In the genomic region with DNA sequence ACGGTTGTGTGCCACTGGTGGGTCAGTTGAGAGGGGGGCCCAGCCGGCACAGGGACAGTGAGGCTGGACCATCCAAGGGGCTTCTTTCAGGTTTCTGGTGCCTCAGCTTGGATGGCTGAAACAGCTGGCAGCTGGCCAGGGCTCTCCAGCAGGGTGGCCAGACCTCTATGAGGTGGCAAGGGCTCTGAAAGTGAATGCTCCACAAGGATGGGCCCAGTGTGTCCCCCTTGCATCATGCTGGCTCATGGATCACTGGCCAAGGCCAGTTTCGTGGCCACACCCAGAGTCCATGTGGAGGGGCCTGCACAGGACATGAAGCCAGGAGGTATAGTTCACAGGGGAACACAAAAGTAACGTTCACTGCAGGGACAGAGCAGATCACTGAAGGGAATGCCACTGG, we compare ENCODE assay signal across 25 cellular contexts.
"Had no signal": no experiment of that assay in that cellular context is flagged by ENCODE, and none has a peak within 500 bp of the region (broad histone marks: within the 10 kb centered on the region; RNA-seq: fewer than 3 reads in every experiment).

No MANE protein-coding gene starts in this region.

- H3K36me3 ChIP-seq: colonic mucosa, gastrocnemius medialis, sigmoid colon, stomach had no signal

- H3K9me3 Mint-ChIP-seq: naive B cell; natural killer cell treated with Interleukin-12 subunit alpha and Interleukin-12 subunit beta and Interleukin-15 and Interleukin-18, amount 100 ng/mL, for 72 hours; neural crest cell; stimulated activated effector memory CD8-positive, alpha-beta T cell treated with anti-CD3 and anti-CD28 coated beads, Interleukin-12 subunit alpha, Interleukin-12 subunit beta, amount 100 ng/mL, for 72 hours had no signal

- H3K9me3 ChIP-seq: colonic mucosa, gastrocnemius medialis, lower lobe of right lung, neutrophil, sigmoid colon, stomach, tibial artery, upper lobe of left lung had no signal

- H3K36me3 Mint-ChIP-seq: natural killer cell treated with Interleukin-12 subunit alpha and Interleukin-12 subunit beta and Interleukin-15 and Interleukin-18, amount 100 ng/mL, for 72 hours had no signal

- DNase-seq: colonic mucosa; dermis blood vessel endothelial cell; foreskin fibroblast; gastrocnemius medialis; head of caudate nucleus; left ventricle myocardium superior; lower lobe of right lung; naive B cell; sigmoid colon; stimulated activated CD4-positive, alpha-beta T cell treated with anti-CD3 and anti-CD28 coated beads, Interleukin-2, amount 100 ng/mL, for 24 hours; stimulated activated CD4-positive, alpha-beta T cell treated with anti-CD3 and anti-CD28 coated beads, Interleukin-4, amount 100 ng/mL, for 24 hours; stimulated activated naive CD4-positive, alpha-beta T cell treated with Interleukin-2 at 50 U/mL for 16 hours; stomach; tibial artery; upper lobe of left lung had no signal

- H3K9ac ChIP-seq: parathyroid adenoma had no signal

- FAIRE-seq: keratinocyte, urothelium cell line had no signal

- H3K27me3 ChIP-seq: colonic mucosa, gastrocnemius medialis, neutrophil, sigmoid colon, stomach, tibial artery, upper lobe of left lung had no signal

- H3K27ac Mint-ChIP-seq: naive B cell; natural killer cell treated with Interleukin-12 subunit alpha and Interleukin-12 subunit beta and Interleukin-15 and Interleukin-18, amount 100 ng/mL, for 72 hours; progenitor cell of endocrine pancreas; stimulated activated effector memory CD8-positive, alpha-beta T cell treated with anti-CD3 and anti-CD28 coated beads, Interleukin-12 subunit alpha, Interleukin-12 subunit beta, amount 100 ng/mL, for 72 hours had no signal

- H3K79me2 ChIP-seq: parathyroid adenoma had no signal

- H3K27ac ChIP-seq: colonic mucosa, epithelial cell of prostate, gastrocnemius medialis, lower lobe of right lung, neutrophil, parathyroid adenoma, sigmoid colon, tibial artery, upper lobe of left lung had no signal

- ATAC-seq: esophagus mucosa; gastrocnemius medialis; left ventricle myocardium superior; lower lobe of right lung; natural killer cell treated with Interleukin-12 subunit alpha and Interleukin-12 subunit beta and Interleukin-15 and Interleukin-18, amount 100 ng/mL, for 72 hours; stimulated activated effector memory CD8-positive, alpha-beta T cell treated with anti-CD3 and anti-CD28 coated beads, Interleukin-12 subunit alpha, Interleukin-12 subunit beta, amount 100 ng/mL, for 72 hours had no signal

- H2AFZ ChIP-seq: parathyroid adenoma had no signal

- H3K27me3 Mint-ChIP-seq: naive B cell; natural killer cell treated with Interleukin-12 subunit alpha and Interleukin-12 subunit beta and Interleukin-15 and Interleukin-18, amount 100 ng/mL, for 72 hours had no signal

- H3K4me3 ChIP-seq: colonic mucosa, gastrocnemius medialis, lower lobe of right lung, sigmoid colon, stomach, tibial artery, upper lobe of left lung had no signal

- H3K4me3 Mint-ChIP-seq: natural killer cell treated with Interleukin-12 subunit alpha and Interleukin-12 subunit beta and Interleukin-15 and Interleukin-18, amount 100 ng/mL, for 72 hours; neural crest cell; stimulated activated effector memory CD8-positive, alpha-beta T cell treated with anti-CD3 and anti-CD28 coated beads, Interleukin-12 subunit alpha, Interleukin-12 subunit beta, amount 100 ng/mL, for 72 hours had no signal

- H3K4me1 ChIP-seq: colonic mucosa, parathyroid adenoma had no signal
